Comparison of ENCODE assay signal across 1 cellular context in the genomic region with DNA sequence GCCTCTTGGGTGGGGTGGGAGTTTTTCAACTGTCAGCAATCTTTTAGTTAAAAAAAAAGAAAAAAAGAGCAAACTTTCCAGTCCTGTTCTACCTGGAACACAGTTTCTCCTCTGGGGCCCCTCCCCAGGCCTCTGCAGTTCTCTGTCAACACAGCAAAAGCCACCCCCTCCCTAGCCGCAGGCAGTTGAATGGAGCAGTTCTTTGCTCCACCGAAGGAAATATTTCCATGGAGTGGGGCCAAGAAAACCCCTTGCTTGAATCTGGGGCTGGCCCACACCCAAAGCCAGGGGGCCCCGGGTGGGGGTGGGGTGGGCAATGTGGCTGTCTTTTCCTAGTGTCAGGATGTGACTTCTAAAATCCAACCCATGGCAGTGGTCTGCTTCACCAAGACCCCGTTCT.
TF ChIP-seq lines count a peak whose summit lies in the region.

No MANE protein-coding gene starts in this region.

TF ChIP-seq in HepG2, 621 proteins besides CTCF, POLR2A, EP300 and RAD21 (continued from another document):
- TF ChIP-seq, protein P1, sequence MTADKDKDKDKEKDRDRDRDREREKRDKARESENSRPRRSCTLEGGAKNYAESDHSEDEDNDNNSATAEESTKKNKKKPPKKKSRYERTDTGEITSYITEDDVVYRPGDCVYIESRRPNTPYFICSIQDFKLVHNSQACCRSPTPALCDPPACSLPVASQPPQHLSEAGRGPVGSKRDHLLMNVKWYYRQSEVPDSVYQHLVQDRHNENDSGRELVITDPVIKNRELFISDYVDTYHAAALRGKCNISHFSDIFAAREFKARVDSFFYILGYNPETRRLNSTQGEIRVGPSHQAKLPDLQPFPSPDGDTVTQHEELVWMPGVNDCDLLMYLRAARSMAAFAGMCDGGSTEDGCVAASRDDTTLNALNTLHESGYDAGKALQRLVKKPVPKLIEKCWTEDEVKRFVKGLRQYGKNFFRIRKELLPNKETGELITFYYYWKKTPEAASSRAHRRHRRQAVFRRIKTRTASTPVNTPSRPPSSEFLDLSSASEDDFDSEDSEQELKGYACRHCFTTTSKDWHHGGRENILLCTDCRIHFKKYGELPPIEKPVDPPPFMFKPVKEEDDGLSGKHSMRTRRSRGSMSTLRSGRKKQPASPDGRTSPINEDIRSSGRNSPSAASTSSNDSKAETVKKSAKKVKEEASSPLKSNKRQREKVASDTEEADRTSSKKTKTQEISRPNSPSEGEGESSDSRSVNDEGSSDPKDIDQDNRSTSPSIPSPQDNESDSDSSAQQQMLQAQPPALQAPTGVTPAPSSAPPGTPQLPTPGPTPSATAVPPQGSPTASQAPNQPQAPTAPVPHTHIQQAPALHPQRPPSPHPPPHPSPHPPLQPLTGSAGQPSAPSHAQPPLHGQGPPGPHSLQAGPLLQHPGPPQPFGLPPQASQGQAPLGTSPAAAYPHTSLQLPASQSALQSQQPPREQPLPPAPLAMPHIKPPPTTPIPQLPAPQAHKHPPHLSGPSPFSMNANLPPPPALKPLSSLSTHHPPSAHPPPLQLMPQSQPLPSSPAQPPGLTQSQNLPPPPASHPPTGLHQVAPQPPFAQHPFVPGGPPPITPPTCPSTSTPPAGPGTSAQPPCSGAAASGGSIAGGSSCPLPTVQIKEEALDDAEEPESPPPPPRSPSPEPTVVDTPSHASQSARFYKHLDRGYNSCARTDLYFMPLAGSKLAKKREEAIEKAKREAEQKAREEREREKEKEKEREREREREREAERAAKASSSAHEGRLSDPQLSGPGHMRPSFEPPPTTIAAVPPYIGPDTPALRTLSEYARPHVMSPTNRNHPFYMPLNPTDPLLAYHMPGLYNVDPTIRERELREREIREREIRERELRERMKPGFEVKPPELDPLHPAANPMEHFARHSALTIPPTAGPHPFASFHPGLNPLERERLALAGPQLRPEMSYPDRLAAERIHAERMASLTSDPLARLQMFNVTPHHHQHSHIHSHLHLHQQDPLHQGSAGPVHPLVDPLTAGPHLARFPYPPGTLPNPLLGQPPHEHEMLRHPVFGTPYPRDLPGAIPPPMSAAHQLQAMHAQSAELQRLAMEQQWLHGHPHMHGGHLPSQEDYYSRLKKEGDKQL (CRISPR knock-in tag; IDR thresholded peaks at IDR 0.05; ENCODE audit: low read depth) = no peak
- TF ChIP-seq RBAK (CRISPR knock-in tag; IDR thresholded peaks at IDR 0.05) (no peak), FOXA3 (CRISPR knock-in tag; IDR thresholded peaks at IDR 0.05) (peak; percentile 62), ESRRA (CRISPR knock-in tag; IDR thresholded peaks at IDR 0.05; ENCODE audit: low read depth) (0 out of 2 replicates have a peak, but pooled peaks have one; percentile 3), MAFK (conservative IDR thresholded peaks at IDR 0.05 in 1 of 2, IDR thresholded peaks at IDR 0.05 in 1 of 2; ENCODE audit: low read length in 2 of 2) (peak in 1 of 2 experiments; percentile 22; a peak in 1 of 4 replicates), TEAD3 (CRISPR knock-in tag; optimal IDR thresholded peaks at IDR 0.05; ENCODE audit: borderline replicate concordance) (no peak), PHF8 (CRISPR knock-in tag; IDR thresholded peaks at IDR 0.05) (no peak), HOXD1 (CRISPR knock-in tag; IDR thresholded peaks at IDR 0.05) (no peak), ZNF772 (CRISPR knock-in tag; IDR thresholded peaks at IDR 0.05) (no peak), TARDBP (CRISPR knock-in tag; IDR thresholded peaks at IDR 0.05) (peak; percentile 53; the same call in 1 of the 2 replicates), PCBP2 (optimal IDR thresholded peaks at IDR 0.05; ENCODE audit: low read depth, low read length, poor library complexity, severe bottlenecking) (no peak), ZNF678 (CRISPR knock-in tag; IDR thresholded peaks at IDR 0.05) (no peak), ZNF773 (CRISPR knock-in tag; IDR thresholded peaks at IDR 0.05; ENCODE audit: borderline replicate concordance) (no peak), IKZF4 (CRISPR knock-in tag; IDR thresholded peaks at IDR 0.05; ENCODE audit: borderline replicate concordance, low read depth, not compliant biosample characterization) (no peak), FOXA1 (IDR thresholded peaks at IDR 0.05) (no peak), FOXA1 (CRISPR knock-in tag; IDR thresholded peaks at IDR 0.05) (peak; percentile 70)
- TF ChIP-seq, protein P2, sequence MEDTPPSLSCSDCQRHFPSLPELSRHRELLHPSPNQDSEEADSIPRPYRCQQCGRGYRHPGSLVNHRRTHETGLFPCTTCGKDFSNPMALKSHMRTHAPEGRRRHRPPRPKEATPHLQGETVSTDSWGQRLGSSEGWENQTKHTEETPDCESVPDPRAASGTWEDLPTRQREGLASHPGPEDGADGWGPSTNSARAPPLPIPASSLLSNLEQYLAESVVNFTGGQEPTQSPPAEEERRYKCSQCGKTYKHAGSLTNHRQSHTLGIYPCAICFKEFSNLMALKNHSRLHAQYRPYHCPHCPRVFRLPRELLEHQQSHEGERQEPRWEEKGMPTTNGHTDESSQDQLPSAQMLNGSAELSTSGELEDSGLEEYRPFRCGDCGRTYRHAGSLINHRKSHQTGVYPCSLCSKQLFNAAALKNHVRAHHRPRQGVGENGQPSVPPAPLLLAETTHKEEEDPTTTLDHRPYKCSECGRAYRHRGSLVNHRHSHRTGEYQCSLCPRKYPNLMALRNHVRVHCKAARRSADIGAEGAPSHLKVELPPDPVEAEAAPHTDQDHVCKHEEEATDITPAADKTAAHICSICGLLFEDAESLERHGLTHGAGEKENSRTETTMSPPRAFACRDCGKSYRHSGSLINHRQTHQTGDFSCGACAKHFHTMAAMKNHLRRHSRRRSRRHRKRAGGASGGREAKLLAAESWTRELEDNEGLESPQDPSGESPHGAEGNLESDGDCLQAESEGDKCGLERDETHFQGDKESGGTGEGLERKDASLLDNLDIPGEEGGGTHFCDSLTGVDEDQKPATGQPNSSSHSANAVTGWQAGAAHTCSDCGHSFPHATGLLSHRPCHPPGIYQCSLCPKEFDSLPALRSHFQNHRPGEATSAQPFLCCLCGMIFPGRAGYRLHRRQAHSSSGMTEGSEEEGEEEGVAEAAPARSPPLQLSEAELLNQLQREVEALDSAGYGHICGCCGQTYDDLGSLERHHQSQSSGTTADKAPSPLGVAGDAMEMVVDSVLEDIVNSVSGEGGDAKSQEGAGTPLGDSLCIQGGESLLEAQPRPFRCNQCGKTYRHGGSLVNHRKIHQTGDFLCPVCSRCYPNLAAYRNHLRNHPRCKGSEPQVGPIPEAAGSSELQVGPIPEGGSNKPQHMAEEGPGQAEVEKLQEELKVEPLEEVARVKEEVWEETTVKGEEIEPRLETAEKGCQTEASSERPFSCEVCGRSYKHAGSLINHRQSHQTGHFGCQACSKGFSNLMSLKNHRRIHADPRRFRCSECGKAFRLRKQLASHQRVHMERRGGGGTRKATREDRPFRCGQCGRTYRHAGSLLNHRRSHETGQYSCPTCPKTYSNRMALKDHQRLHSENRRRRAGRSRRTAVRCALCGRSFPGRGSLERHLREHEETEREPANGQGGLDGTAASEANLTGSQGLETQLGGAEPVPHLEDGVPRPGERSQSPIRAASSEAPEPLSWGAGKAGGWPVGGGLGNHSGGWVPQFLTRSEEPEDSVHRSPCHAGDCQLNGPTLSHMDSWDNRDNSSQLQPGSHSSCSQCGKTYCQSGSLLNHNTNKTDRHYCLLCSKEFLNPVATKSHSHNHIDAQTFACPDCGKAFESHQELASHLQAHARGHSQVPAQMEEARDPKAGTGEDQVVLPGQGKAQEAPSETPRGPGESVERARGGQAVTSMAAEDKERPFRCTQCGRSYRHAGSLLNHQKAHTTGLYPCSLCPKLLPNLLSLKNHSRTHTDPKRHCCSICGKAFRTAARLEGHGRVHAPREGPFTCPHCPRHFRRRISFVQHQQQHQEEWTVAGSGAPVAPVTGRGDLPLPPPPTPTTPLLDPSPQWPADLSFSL (CRISPR knock-in tag; IDR thresholded peaks at IDR 0.05) = no peak
- TF ChIP-seq, protein P3, sequence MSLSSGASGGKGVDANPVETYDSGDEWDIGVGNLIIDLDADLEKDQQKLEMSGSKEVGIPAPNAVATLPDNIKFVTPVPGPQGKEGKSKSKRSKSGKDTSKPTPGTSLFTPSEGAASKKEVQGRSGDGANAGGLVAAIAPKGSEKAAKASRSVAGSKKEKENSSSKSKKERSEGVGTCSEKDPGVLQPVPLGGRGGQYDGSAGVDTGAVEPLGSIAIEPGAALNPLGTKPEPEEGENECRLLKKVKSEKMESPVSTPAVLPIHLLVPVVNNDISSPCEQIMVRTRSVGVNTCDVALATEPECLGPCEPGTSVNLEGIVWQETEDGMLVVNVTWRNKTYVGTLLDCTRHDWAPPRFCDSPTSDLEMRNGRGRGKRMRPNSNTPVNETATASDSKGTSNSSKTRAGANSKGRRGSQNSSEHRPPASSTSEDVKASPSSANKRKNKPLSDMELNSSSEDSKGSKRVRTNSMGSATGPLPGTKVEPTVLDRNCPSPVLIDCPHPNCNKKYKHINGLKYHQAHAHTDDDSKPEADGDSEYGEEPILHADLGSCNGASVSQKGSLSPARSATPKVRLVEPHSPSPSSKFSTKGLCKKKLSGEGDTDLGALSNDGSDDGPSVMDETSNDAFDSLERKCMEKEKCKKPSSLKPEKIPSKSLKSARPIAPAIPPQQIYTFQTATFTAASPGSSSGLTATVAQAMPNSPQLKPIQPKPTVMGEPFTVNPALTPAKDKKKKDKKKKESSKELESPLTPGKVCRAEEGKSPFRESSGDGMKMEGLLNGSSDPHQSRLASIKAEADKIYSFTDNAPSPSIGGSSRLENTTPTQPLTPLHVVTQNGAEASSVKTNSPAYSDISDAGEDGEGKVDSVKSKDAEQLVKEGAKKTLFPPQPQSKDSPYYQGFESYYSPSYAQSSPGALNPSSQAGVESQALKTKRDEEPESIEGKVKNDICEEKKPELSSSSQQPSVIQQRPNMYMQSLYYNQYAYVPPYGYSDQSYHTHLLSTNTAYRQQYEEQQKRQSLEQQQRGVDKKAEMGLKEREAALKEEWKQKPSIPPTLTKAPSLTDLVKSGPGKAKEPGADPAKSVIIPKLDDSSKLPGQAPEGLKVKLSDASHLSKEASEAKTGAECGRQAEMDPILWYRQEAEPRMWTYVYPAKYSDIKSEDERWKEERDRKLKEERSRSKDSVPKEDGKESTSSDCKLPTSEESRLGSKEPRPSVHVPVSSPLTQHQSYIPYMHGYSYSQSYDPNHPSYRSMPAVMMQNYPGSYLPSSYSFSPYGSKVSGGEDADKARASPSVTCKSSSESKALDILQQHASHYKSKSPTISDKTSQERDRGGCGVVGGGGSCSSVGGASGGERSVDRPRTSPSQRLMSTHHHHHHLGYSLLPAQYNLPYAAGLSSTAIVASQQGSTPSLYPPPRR (CRISPR knock-in tag; IDR thresholded peaks at IDR 0.05; ENCODE audit: borderline replicate concordance) = no peak
- TF ChIP-seq, protein P4, sequence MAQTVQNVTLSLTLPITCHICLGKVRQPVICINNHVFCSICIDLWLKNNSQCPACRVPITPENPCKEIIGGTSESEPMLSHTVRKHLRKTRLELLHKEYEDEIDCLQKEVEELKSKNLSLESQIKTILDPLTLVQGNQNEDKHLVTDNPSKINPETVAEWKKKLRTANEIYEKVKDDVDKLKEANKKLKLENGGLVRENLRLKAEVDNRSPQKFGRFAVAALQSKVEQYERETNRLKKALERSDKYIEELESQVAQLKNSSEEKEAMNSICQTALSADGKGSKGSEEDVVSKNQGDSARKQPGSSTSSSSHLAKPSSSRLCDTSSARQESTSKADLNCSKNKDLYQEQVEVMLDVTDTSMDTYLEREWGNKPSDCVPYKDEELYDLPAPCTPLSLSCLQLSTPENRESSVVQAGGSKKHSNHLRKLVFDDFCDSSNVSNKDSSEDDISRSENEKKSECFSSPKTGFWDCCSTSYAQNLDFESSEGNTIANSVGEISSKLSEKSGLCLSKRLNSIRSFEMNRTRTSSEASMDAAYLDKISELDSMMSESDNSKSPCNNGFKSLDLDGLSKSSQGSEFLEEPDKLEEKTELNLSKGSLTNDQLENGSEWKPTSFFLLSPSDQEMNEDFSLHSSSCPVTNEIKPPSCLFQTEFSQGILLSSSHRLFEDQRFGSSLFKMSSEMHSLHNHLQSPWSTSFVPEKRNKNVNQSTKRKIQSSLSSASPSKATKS (CRISPR knock-in tag; IDR thresholded peaks at IDR 0.05) = no peak
- TF ChIP-seq, protein P5, sequence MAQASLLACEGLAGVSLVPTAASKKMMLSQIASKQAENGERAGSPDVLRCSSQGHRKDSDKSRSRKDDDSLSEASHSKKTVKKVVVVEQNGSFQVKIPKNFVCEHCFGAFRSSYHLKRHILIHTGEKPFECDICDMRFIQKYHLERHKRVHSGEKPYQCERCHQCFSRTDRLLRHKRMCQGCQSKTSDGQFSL (CRISPR knock-in tag; IDR thresholded peaks at IDR 0.05) = no peak
